Comparison of ENCODE assay signal across 1 cellular context in genomic region chr14:64556526-64556925, GRCh38.
TF ChIP-seq lines count a peak whose summit lies in the region.

No MANE protein-coding gene starts in this region.

TF ChIP-seq in GM23338, 12 proteins besides CTCF, POLR2A, EP300 and RAD21:
- TF ChIP-seq, protein P1, sequence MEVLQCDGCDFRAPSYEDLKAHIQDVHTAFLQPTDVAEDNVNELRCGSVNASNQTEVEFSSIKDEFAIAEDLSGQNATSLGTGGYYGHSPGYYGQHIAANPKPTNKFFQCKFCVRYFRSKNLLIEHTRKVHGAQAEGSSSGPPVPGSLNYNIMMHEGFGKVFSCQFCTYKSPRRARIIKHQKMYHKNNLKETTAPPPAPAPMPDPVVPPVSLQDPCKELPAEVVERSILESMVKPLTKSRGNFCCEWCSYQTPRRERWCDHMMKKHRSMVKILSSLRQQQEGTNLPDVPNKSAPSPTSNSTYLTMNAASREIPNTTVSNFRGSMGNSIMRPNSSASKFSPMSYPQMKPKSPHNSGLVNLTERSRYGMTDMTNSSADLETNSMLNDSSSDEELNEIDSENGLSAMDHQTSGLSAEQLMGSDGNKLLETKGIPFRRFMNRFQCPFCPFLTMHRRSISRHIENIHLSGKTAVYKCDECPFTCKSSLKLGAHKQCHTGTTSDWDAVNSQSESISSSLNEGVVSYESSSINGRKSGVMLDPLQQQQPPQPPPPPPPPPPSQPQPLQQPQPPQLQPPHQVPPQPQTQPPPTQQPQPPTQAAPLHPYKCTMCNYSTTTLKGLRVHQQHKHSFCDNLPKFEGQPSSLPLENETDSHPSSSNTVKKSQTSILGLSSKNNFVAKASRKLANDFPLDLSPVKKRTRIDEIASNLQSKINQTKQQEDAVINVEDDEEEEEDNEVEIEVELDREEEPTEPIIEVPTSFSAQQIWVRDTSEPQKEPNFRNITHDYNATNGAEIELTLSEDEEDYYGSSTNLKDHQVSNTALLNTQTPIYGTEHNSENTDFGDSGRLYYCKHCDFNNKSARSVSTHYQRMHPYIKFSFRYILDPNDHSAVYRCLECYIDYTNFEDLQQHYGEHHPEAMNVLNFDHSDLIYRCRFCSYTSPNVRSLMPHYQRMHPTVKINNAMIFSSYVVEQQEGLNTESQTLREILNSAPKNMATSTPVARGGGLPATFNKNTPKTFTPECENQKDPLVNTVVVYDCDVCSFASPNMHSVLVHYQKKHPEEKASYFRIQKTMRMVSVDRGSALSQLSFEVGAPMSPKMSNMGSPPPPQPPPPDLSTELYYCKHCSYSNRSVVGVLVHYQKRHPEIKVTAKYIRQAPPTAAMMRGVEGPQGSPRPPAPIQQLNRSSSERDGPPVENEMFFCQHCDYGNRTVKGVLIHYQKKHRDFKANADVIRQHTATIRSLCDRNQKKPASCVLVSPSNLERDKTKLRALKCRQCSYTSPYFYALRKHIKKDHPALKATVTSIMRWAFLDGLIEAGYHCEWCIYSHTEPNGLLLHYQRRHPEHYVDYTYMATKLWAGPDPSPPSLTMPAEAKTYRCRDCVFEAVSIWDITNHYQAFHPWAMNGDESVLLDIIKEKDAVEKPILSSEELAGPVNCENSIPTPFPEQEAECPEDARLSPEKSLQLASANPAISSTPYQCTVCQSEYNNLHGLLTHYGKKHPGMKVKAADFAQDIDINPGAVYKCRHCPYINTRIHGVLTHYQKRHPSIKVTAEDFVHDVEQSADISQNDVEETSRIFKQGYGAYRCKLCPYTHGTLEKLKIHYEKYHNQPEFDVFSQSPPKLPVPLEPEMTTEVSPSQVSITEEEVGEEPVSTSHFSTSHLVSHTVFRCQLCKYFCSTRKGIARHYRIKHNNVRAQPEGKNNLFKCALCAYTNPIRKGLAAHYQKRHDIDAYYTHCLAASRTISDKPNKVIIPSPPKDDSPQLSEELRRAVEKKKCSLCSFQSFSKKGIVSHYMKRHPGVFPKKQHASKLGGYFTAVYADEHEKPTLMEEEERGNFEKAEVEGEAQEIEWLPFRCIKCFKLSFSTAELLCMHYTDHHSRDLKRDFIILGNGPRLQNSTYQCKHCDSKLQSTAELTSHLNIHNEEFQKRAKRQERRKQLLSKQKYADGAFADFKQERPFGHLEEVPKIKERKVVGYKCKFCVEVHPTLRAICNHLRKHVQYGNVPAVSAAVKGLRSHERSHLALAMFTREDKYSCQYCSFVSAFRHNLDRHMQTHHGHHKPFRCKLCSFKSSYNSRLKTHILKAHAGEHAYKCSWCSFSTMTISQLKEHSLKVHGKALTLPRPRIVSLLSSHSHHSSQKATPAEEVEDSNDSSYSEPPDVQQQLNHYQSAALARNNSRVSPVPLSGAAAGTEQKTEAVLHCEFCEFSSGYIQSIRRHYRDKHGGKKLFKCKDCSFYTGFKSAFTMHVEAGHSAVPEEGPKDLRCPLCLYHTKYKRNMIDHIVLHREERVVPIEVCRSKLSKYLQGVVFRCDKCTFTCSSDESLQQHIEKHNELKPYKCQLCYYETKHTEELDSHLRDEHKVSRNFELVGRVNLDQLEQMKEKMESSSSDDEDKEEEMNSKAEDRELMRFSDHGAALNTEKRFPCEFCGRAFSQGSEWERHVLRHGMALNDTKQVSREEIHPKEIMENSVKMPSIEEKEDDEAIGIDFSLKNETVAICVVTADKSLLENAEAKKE (CRISPR knock-in tag; IDR thresholded peaks at IDR 0.05), result no peak
- TF ChIP-seq POLR2AphosphoS5 (IDR thresholded peaks at IDR 0.05; ENCODE audit: low read depth), result no peak
